18 cellular contexts compared by ENCODE assay signal in the genomic region with DNA sequence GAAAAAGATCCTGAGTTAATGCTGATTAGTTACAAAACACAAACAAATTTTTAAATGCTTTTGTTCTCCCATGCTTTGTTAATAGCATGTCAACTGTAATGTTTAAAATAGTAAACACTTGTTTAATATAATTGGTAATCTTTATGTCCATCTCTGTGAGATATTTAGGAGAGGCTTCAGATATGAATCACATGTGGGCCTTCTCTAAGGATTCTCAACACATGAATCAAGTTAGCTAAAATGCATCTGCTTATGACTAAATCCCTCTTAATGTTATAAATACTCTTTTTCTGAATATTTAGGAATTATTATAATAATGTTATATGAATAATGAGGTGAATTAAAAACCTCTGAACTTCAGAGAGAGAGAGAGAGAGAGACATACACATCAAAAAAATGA.
A peak's percentile ranks its signal among the peaks of the same experiment; 100 is the strongest.
DNase-seq lines count a peak whose midpoint lies in the region.
"Had no signal": no experiment of that assay in that cellular context is flagged by ENCODE, and none has a peak within 500 bp of the region (broad histone marks: within the 10 kb centered on the region; RNA-seq: fewer than 3 reads in every experiment).

No MANE protein-coding gene starts in this region.

- no peaks in the 10 kb centered on the region for H3K79me1 ChIP-seq in trophoblast cell (ENCODE audit: low read length)

- H3K14ac ChIP-seq in trophoblast cell (ENCODE audit: low read length), result no peak overlapping the region

- H3K27ac ChIP-seq in SK-N-MC, result peak overlapping the region; percentile 78; the same call in 1 of the 2 replicates
- no peak overlapping the region for H3K27ac ChIP-seq in trophoblast cell (ENCODE audit: low read depth, low read length)
- H3K27ac ChIP-seq: BLaER1, C4-2B had no signal

- H3K4me3 ChIP-seq in SK-N-MC (no peak overlapping the region), trophoblast cell (ENCODE audit: low read depth, low read length) (no peak overlapping the region)
- H3K4me3 ChIP-seq: BLaER1, GM23338 had no signal

- H3K9me3 ChIP-seq in SK-N-MC (ENCODE audit: low read depth, low read length) (no peaks in the 10 kb centered on the region), trophoblast cell (ENCODE audit: insufficient read depth, low read depth, low read length) (no peaks in the 10 kb centered on the region)
- H3K9me3 ChIP-seq: BLaER1, Caco-2 had no signal

- no peak overlapping the region for H3K18ac ChIP-seq in trophoblast cell (ENCODE audit: low read length)

- no peaks in the 10 kb centered on the region for H3K79me2 ChIP-seq in trophoblast cell (ENCODE audit: control insufficient read depth, insufficient read depth, low read length, poor library complexity)

- H3K36me3 ChIP-seq in SK-N-MC (ENCODE audit: insufficient read depth, low read length), result no peaks in the 10 kb centered on the region
- H3K36me3 ChIP-seq in trophoblast cell (ENCODE audit: control insufficient read depth in 1 of 2, insufficient read depth in 2 of 2, low read length in 2 of 2), result no peaks in the 10 kb centered on the region
- H3K36me3 ChIP-seq: BLaER1 had no signal

- DNase-seq in HS-5 (ENCODE audit: low read depth) (peak; percentile 34), SK-N-MC (ENCODE audit: low read depth, low spot score) (no peak), amniotic epithelial cell (ENCODE audit: low read depth) (peak; percentile 16), trophoblast cell (peak; percentile 9 to 67), HPDE6-E6E7 (ENCODE audit: extremely low spot score) (no peak), NCI-H1436 (lab: John Stamatoyannopoulos, UW) (no peak), RPMI8226 (no peak), posterior vena cava (ENCODE audit: low spot score) (no peak)
- DNase-seq: Caco-2; CD4-positive, CD25-positive, alpha-beta regulatory T cell; CD8-positive, alpha-beta T cell; DMS153; DND-41; H9; HFFc6 had no signal

- no peak overlapping the region for H4K91ac ChIP-seq in trophoblast cell (ENCODE audit: low read depth, low read length)

- no peak overlapping the region for H2BK5ac ChIP-seq in trophoblast cell (ENCODE audit: low read depth, low read length, poor library complexity)

- no peak overlapping the region for H3K23ac ChIP-seq in trophoblast cell (ENCODE audit: low read length)

- H4K12ac ChIP-seq in trophoblast cell (ENCODE audit: low read depth, low read length), result no peak overlapping the region

- H2AK5ac ChIP-seq in trophoblast cell (ENCODE audit: low read length), result no peak overlapping the region

- no peak overlapping the region for H2AFZ ChIP-seq in trophoblast cell (ENCODE audit: insufficient read depth, low read length, poor library complexity)
- H2AFZ ChIP-seq: GM23338 had no signal

- intact Hi-C loops in posterior vena cava (cut with DNase I), result no loop called here

- H3K27me3 ChIP-seq in trophoblast cell (ENCODE audit: insufficient read depth, low read length), result no peaks in the 10 kb centered on the region
- H3K27me3 ChIP-seq: BLaER1 had no signal

- no peak overlapping the region for H2BK120ac ChIP-seq in trophoblast cell (ENCODE audit: insufficient read depth, low read length, poor library complexity)

- no peak overlapping the region for H4K8ac ChIP-seq in trophoblast cell (ENCODE audit: low read depth, low read length)

- no peak overlapping the region for H3K4ac ChIP-seq in trophoblast cell (ENCODE audit: low read depth, low read length)

- H3K9ac ChIP-seq in SK-N-MC (ENCODE audit: insufficient read length) (no peak overlapping the region), trophoblast cell (ENCODE audit: low read length) (no peak overlapping the region)
- H3K9ac ChIP-seq: BLaER1 had no signal

- no peak overlapping the region for H3K4me2 ChIP-seq in trophoblast cell (ENCODE audit: low read length)
- H3K4me2 ChIP-seq: BLaER1, GM23338 had no signal

- H3K4me1 ChIP-seq in trophoblast cell (ENCODE audit: control insufficient read depth in 1 of 2, insufficient read depth in 2 of 2, low read length in 2 of 2), result no peaks in the 10 kb centered on the region
- H3K4me1 ChIP-seq: BLaER1, Caco-2 had no signal

- H2BK12ac ChIP-seq in trophoblast cell (ENCODE audit: low read length), result no peak overlapping the region

Comparison
In these comparisons a context has a peak if more than half of its experiments do, and no peak if none do; other contexts are left out.
1. DNase-seq: peak in HS-5 (single experiment), amniotic epithelial cell (single experiment) and trophoblast cell (2 of 2); none in SK-N-MC (single experiment), HPDE6-E6E7 (single experiment), NCI-H1436 (single experiment), RPMI8226 (single experiment) and posterior vena cava (single experiment).